Comparison of ENCODE assay signal across 8 cellular contexts in genomic region chr19:54208784-54209057, GRCh38. TPM values are rescaled to one million over a fixed set of nuclear protein-coding genes. Genes with fewer than 3 reads are reported as not detected.
DNase-seq lines count a peak whose midpoint lies in the region; ATAC-seq and TF ChIP-seq lines count a peak whose summit lies in the region.

No MANE protein-coding gene starts in this region.

- no peak overlapping the region for H3K27ac ChIP-seq in CD8-positive, alpha-beta T cell (ENCODE audit: low read depth, low read length)
- peak overlapping the region; percentile 84 for H3K27ac ChIP-seq in cingulate gyrus (ENCODE audit: low read depth, low read length)

- POLR2A ChIA-PET in CD8-positive, alpha-beta T cell (lab: Charles Lee), result interaction anchor here (1.4 kb wide), 1 partner anchor 18 kb away, joined by 11 read pairs; the partner anchor contains the start of genes MBOAT7 and TSEN34

- H3K9me2 ChIP-seq in Loucy (replicated peaks; ENCODE audit: low read depth, low read length), result no peaks in the 10 kb centered on the region

- peak overlapping the region; percentile 35 for H3K27ac Mint-ChIP-seq in CD8-positive, alpha-beta T cell
- peak overlapping the region; percentile 96 for H3K27ac Mint-ChIP-seq in nephron progenitor cell

- DNase-seq in CD8-positive, alpha-beta T cell, result no peak
- no peak for DNase-seq in nephron progenitor cell
- no peak for DNase-seq in DMS153 treated with DMSO at 0.1 percent for 48 hours (lab: John Stamatoyannopoulos, UW; ENCODE audit: unreplicated experiment)
- no peak for DNase-seq in NCI-H2171 treated with DMSO at 0.1 percent for 48 hours (lab: John Stamatoyannopoulos, UW)
- DNase-seq in activated effector memory CD4-positive, alpha-beta T cell treated with anti-CD3 and anti-CD28 coated beads, Interleukin-2, amount 50 U/mL, for 16 hours, result no peak

- no peaks in the 10 kb centered on the region for H3K27me3 ChIP-seq in CD8-positive, alpha-beta T cell (ENCODE audit: insufficient read depth, low read length)
- H3K27me3 ChIP-seq in Loucy (ENCODE audit: insufficient read depth, low read length, poor library complexity, severe bottlenecking), result no peaks in the 10 kb centered on the region

- peaks cover 76% of the 10 kb centered on the region for H4K20me1 ChIP-seq in Loucy (ENCODE audit: insufficient read depth, low read length, poor library complexity, severe bottlenecking)

- no peaks in the 10 kb centered on the region for H3K9me3 Mint-ChIP-seq in CD8-positive, alpha-beta T cell
- peaks cover 5% of the 10 kb centered on the region for H3K9me3 Mint-ChIP-seq in nephron progenitor cell

- peak overlapping the region; percentile 16 for H3K4me2 ChIP-seq in Loucy (ENCODE audit: low read depth, low read length, poor library complexity, severe bottlenecking)

- no peak for TF ChIP-seq CTCF in CD8-positive, alpha-beta T cell (IDR thresholded peaks at IDR 0.05)
- TF ChIP-seq CTCF in Loucy (conservative IDR thresholded peaks at IDR 0.05; ENCODE audit: low read length) (no peak), nephron progenitor cell (IDR thresholded peaks at IDR 0.05) (no peak)

- H3K4me3 ChIP-seq in CD8-positive, alpha-beta T cell (ENCODE audit: low read depth, low read length), result no peak overlapping the region
- no peak overlapping the region for H3K4me3 ChIP-seq in Loucy (ENCODE audit: low read length, poor library complexity, severe bottlenecking)

- H3K27me3 Mint-ChIP-seq in CD8-positive, alpha-beta T cell (ENCODE audit: low read depth), result no peaks in the 10 kb centered on the region
- H3K27me3 Mint-ChIP-seq in nephron progenitor cell (ENCODE audit: low read depth, poor library complexity), result peaks cover 7% of the 10 kb centered on the region

- H2AFZ ChIP-seq in Loucy (ENCODE audit: low read length), result no peak overlapping the region

- peaks cover 61% of the 10 kb centered on the region for H3K36me3 Mint-ChIP-seq in CD8-positive, alpha-beta T cell
- peaks cover 73% of the 10 kb centered on the region for H3K36me3 Mint-ChIP-seq in nephron progenitor cell (ENCODE audit: low read depth)

- intact Hi-C loops in CD8-positive, alpha-beta T cell (cut with DNase I, micrococcal nuclease), result no loop called here

- H3K9ac ChIP-seq in Loucy (ENCODE audit: low read depth, low read length, poor library complexity, severe bottlenecking), result no peak overlapping the region

- H3K9me3 ChIP-seq in CD8-positive, alpha-beta T cell (ENCODE audit: low read length), result no peaks in the 10 kb centered on the region
- no peaks in the 10 kb centered on the region for H3K9me3 ChIP-seq in Loucy (ENCODE audit: insufficient read depth, low read depth, low read length)

- H3K4me3 Mint-ChIP-seq in CD8-positive, alpha-beta T cell, result no peak overlapping the region
- H3K4me3 Mint-ChIP-seq in nephron progenitor cell, result peak overlapping the region; percentile 22

- peaks cover 14% of the 10 kb centered on the region for H3F3A ChIP-seq in Loucy (ENCODE audit: low read depth)

- peaks cover 71% of the 10 kb centered on the region for H3K4me1 Mint-ChIP-seq in CD8-positive, alpha-beta T cell (ENCODE audit: low read depth)
- H3K4me1 Mint-ChIP-seq in nephron progenitor cell, result peaks cover 78% of the 10 kb centered on the region

- peaks cover 43% of the 10 kb centered on the region for H3K36me3 ChIP-seq in CD8-positive, alpha-beta T cell (ENCODE audit: insufficient read depth, low read length)
- H3K36me3 ChIP-seq in Loucy (ENCODE audit: insufficient read depth, low read length), result peaks cover 53% of the 10 kb centered on the region

- no peak for ATAC-seq in CD8-positive, alpha-beta T cell
- ATAC-seq in HG02623 (IDR thresholded peaks at IDR 0.05; ENCODE audit: unreplicated experiment), result no peak

- peaks cover 72% of the 10 kb centered on the region for H3K4me1 ChIP-seq in CD8-positive, alpha-beta T cell (ENCODE audit: insufficient read depth, low read length)
- H3K4me1 ChIP-seq in Loucy (ENCODE audit: insufficient read depth, low read length, poor library complexity, severe bottlenecking), result peaks cover 55% of the 10 kb centered on the region

- H3K79me2 ChIP-seq in Loucy (ENCODE audit: insufficient read depth, low read length), result peaks cover 78% of the 10 kb centered on the region

- CTCF ChIA-PET in CD8-positive, alpha-beta T cell (lab: Charles Lee), result no interaction called here

RNA-seq across cellular contexts. Expression of gene RPS9, which starts 8.1 kb away (rescaled TPM):
- 1,000 to 10,000 TPM; 2,006 to 2,016 TPM for total RNA-seq in CD8-positive, alpha-beta T cell

RNA-seq across cellular contexts. Expression of gene LILRB3, which starts 14.1 kb away (rescaled TPM):
- total RNA-seq in CD8-positive, alpha-beta T cell, result not detected

RNA-seq across cellular contexts. Expression of gene TSEN34, which starts 17.6 kb away (rescaled TPM):
- 10 to 100 TPM; 13.9 to 14.6 TPM for total RNA-seq in CD8-positive, alpha-beta T cell

RNA-seq across cellular contexts. Expression of gene MBOAT7, which starts 19.3 kb away (rescaled TPM):
- total RNA-seq in CD8-positive, alpha-beta T cell, result 10 to 100 TPM; 10.0 to 13.1 TPM

RNA-seq across cellular contexts. Expression of gene LILRA6, which starts 33.9 kb away (rescaled TPM):
- not detected for total RNA-seq in CD8-positive, alpha-beta T cell
